1 cellular context compared by ENCODE assay signal in genomic region chr10:103416436-103417147, GRCh38.
TF ChIP-seq lines count a peak whose summit lies in the region.

No MANE protein-coding gene starts in this region.

TF ChIP-seq in HCT116, 20 proteins besides CTCF, POLR2A, EP300 and RAD21 (continued from another document):
- TF ChIP-seq REST (IDR thresholded peaks at IDR 0.05; ENCODE audit: low read depth) (no peak), ATF3 (IDR thresholded peaks at IDR 0.05) (no peak), ELF1 (IDR thresholded peaks at IDR 0.05; ENCODE audit: borderline replicate concordance, low read depth) (no peak), ZFX (IDR thresholded peaks at IDR 0.05) (no peak), SP1 (IDR thresholded peaks at IDR 0.05; ENCODE audit: low read depth) (no peak), EZH2phosphoT487 (IDR thresholded peaks at IDR 0.05; ENCODE audit: borderline replicate concordance) (no peak)
